ENCODE assay signal across 9 cellular contexts in the genomic region with DNA sequence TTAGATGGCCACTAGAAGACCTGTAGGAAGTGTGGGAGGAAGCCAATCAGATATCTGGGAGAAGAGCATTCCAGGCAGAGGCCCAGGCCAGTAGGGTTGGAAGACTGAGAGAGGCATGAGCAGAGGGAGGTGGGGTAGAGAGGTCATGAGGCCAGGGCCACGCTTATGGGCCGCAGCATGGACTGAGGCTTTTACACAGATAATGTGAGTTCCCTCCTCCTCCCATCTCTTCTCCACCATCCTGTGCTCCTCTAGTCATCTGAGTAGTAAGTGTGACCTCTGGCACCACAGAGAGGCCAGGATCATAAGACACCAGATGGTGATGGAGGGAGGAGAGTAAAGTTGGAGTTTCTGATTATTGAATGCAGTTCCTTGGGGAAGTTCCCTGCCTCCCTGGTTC. TPM values are rescaled to one million over a fixed set of nuclear protein-coding genes. Genes with fewer than 3 reads are reported as not detected.
"Had no signal": no experiment of that assay in that cellular context is flagged by ENCODE, and none has a peak within 500 bp of the region (broad histone marks: within the 10 kb centered on the region; RNA-seq: fewer than 3 reads in every experiment).

No MANE protein-coding gene starts in this region.

- FAIRE-seq: H1, H54, HTR-8/SVneo had no signal

- ATAC-seq: GM23338 had no signal

- H2AFZ ChIP-seq: GM23338 had no signal

- H3K4me2 ChIP-seq: GM23338, KMS-11 had no signal

- H3K4me3 ChIP-seq: GM23338 had no signal

- H3K27ac ChIP-seq: KMS-11 had no signal

- H3K4me3 Mint-ChIP-seq: GM23338, H9 had no signal

- H3K9me3 Mint-ChIP-seq: GM23338, H9 had no signal

- H3K9ac ChIP-seq: KMS-11 had no signal

- DNase-seq: H9, HCEC 1CT, IMR-90, KBM-7 had no signal

- H3K27ac Mint-ChIP-seq: GM23338 had no signal

RNA-seq across cellular contexts. Expression of a gene that starts 17.1 kb away (rescaled TPM):
- total RNA-seq: IMR-90 had no signal
- polyA plus RNA-seq: IMR-90 had no signal
